Comparison of ENCODE assay signal across 8 cellular contexts in genomic region chr1:227318003-227318851, GRCh38. TPM values are rescaled to one million over a fixed set of nuclear protein-coding genes. Genes with fewer than 3 reads are reported as not detected.
DNase-seq lines count a peak whose midpoint lies in the region; ATAC-seq and TF ChIP-seq lines count a peak whose summit lies in the region.

Gene CDC42BPA (minus strand): TSS chr1:227318492. CDS start chr1:227317182, 1,310 bp downstream.

- peaks cover 23% of the 10 kb centered on the region for H3K79me2 ChIP-seq in MM.1S (ENCODE audit: low read length)

- H2AFZ ChIP-seq in MM.1S (ENCODE audit: low read length): peak within 1 kb of the TSS; percentile 81

- H3F3A ChIP-seq in MM.1S (ENCODE audit: insufficient read depth, low read length): no peaks in the 10 kb centered on the region; the same call in 1 of the 2 replicates

- peaks cover 5% of the 10 kb centered on the region for H3K4me1 Mint-ChIP-seq in T-helper 17 cell

- H4K20me1 ChIP-seq in MM.1S (ENCODE audit: insufficient read depth, low read length): no peaks in the 10 kb centered on the region

- TF ChIP-seq CTCF in MM.1S (IDR thresholded peaks at IDR 0.05; ENCODE audit: low read length) (no peak), breast epithelium (IDR thresholded peaks at IDR 0.05) (no peak), retinal pigment epithelial cell (conservative IDR thresholded peaks at IDR 0.05; ENCODE audit: low read depth, low read length) (no peak)

- H3K36me3 ChIP-seq in MM.1S (replicated peaks; ENCODE audit: insufficient read depth, low read length): no peaks in the 10 kb centered on the region
- no peaks in the 10 kb centered on the region for H3K36me3 ChIP-seq in breast epithelium
- H3K36me3 ChIP-seq in iPS-18a (ENCODE audit: control insufficient read depth, low read depth, low read length): no peaks in the 10 kb centered on the region

- H3K4me3 ChIP-seq in MM.1S (ENCODE audit: low read length) (peak within 1 kb of the TSS; percentile 77), breast epithelium (peak within 1 kb of the TSS; percentile 72 to 97 (median 93)), iPS-18a (ENCODE audit: low read length) (peak within 1 kb of the TSS; percentile 74), retinal pigment epithelial cell (ENCODE audit: low read length) (peak within 1 kb of the TSS; percentile 80)

- intact Hi-C loops in breast epithelium (cut with DNase I; ENCODE audit: low total_unique reads): loop anchor here (5.0 kb wide), 1 partner anchor 229 kb away; no protein-coding TSS in a partner anchor

- DNase-seq in Ammon's horn (ENCODE audit: low spot score) (peak; percentile 89), MM.1S (peak; percentile 71), T-helper 17 cell (peak in 1 of 3 donors; percentile 8), breast epithelium (ENCODE audit: low spot score in 2 of 2) (peak; percentile 79 to 83), retinal pigment epithelial cell (ENCODE audit: low read depth) (peak; percentile 43)
- no peak for DNase-seq in effector CD4-positive, alpha-beta T cell

- no peak within 1 kb of the TSS for H3K27ac Mint-ChIP-seq in T-helper 17 cell

- peak within 1 kb of the TSS; percentile 25; the same call in 1 of the 2 replicates for H3K27ac ChIP-seq in MM.1S (ENCODE audit: low read length)
- H3K27ac ChIP-seq in breast epithelium: peak within 1 kb of the TSS; percentile 88 to 99
- peak within 1 kb of the TSS; percentile 68 for H3K27ac ChIP-seq in iPS-18a (ENCODE audit: low read length)

- H3K4me2 ChIP-seq in MM.1S (ENCODE audit: low read depth, low read length): peak within 1 kb of the TSS; percentile 67

- H3K9me3 ChIP-seq in MM.1S (replicated peaks; ENCODE audit: insufficient read depth, low read length) (no peaks in the 10 kb centered on the region), T-helper 17 cell (ENCODE audit: control insufficient read depth, low read length, poor library complexity, severe bottlenecking) (peaks cover 1% of the 10 kb centered on the region), breast epithelium (no peaks in the 10 kb centered on the region), iPS-18a (ENCODE audit: control insufficient read depth, low read depth, low read length) (no peaks in the 10 kb centered on the region)

- H3K4me1 ChIP-seq in MM.1S (ENCODE audit: low read length): peaks cover 15% of the 10 kb centered on the region
- no peaks in the 10 kb centered on the region for H3K4me1 ChIP-seq in breast epithelium
- H3K4me1 ChIP-seq in iPS-18a (ENCODE audit: control insufficient read depth, low read depth, low read length): peaks cover 14% of the 10 kb centered on the region

- peak; percentile 43 for ATAC-seq in GM19395 (IDR thresholded peaks at IDR 0.05; ENCODE audit: unreplicated experiment)
- peak; percentile 76 for ATAC-seq in T-helper 17 cell

- H3K9ac ChIP-seq in MM.1S (ENCODE audit: low read length) (peak within 1 kb of the TSS; percentile 70), iPS-18a (ENCODE audit: low read length) (peak within 1 kb of the TSS; percentile 92)

- peaks cover 48% of the 10 kb centered on the region for H3K27me3 Mint-ChIP-seq in T-helper 17 cell

- peaks cover 2% of the 10 kb centered on the region for H3K36me3 Mint-ChIP-seq in T-helper 17 cell (ENCODE audit: low read depth)

- TF ChIP-seq POLR2A in breast epithelium (IDR thresholded peaks at IDR 0.05): no peak

- H3K9me2 ChIP-seq in MM.1S (replicated peaks; ENCODE audit: insufficient read depth, low read length): no peaks in the 10 kb centered on the region

- H3K4me3 Mint-ChIP-seq in T-helper 17 cell: peak within 1 kb of the TSS; percentile 84

- H3K27me3 ChIP-seq in MM.1S (replicated peaks; ENCODE audit: insufficient read depth, low read length): peaks cover 6% of the 10 kb centered on the region; the same call in 1 of the 2 replicates
- no peaks in the 10 kb centered on the region for H3K27me3 ChIP-seq in breast epithelium
- no peaks in the 10 kb centered on the region for H3K27me3 ChIP-seq in iPS-18a (ENCODE audit: control insufficient read depth, insufficient read depth, low read length)

RNA-seq across cellular contexts. Expression of gene CDC42BPA, which starts in this region (rescaled TPM):
- total RNA-seq in T-helper 17 cell: 1 to 10 TPM; 1.2 to 2.5 TPM
- total RNA-seq in breast epithelium: 10 to 100 TPM; 39.8 to 54.7 (median 46.7) TPM

Comparison
In these comparisons a context has a peak if more than half of its experiments do, and no peak if none do; other contexts are left out.
1. RNA of gene CDC42BPA (total RNA-seq): 39.8 to 54.7 TPM in breast epithelium; 1.2 to 2.5 TPM in T-helper 17 cell; every median in the first group is over 10 times any median in the second.
2. H3K27ac ChIP-seq: peak in every context shown above with its lines; median percentile 94 in breast epithelium; 68 in iPS-18a; 25 in MM.1S.
3. Peak in every context shown above with its lines, with median percentiles within 50 percentile points of each other: H3K4me3 ChIP-seq.